Comparison of ENCODE assay signal across 1 cellular context in genomic region chr2:77507657-77508056, GRCh38.
TF ChIP-seq lines count a peak whose summit lies in the region.

No MANE protein-coding gene starts in this region.

TF ChIP-seq in neural cell, 6 proteins besides CTCF, POLR2A, EP300 and RAD21 (continued from another document):
- TF ChIP-seq REST (IDR thresholded peaks at IDR 0.05; ENCODE audit: borderline replicate concordance) (no peak), SMC3 (conservative IDR thresholded peaks at IDR 0.05; ENCODE audit: poor library complexity) (no peak), EZH2 (IDR thresholded peaks at IDR 0.05; ENCODE audit: borderline replicate concordance, insufficient read depth, low read length, poor library complexity, severe bottlenecking) (no peak), POLR2AphosphoS5 (IDR thresholded peaks at IDR 0.05) (no peak), MXI1 (conservative IDR thresholded peaks at IDR 0.05; ENCODE audit: poor library complexity, severe bottlenecking) (no peak)
TF ChIP-seq in neural cell: peak in this region for 0.
